In genomic region chr7:129771928-129772479, GRCh38 we compare ENCODE assay signal across 2 cellular contexts.
TF ChIP-seq lines count a peak whose summit lies in the region.

No MANE protein-coding gene starts in this region.

TF ChIP-seq in SK-N-SH, 30 proteins besides CTCF, POLR2A, EP300 and RAD21 (continued from another document):
- TF ChIP-seq, protein P1, sequence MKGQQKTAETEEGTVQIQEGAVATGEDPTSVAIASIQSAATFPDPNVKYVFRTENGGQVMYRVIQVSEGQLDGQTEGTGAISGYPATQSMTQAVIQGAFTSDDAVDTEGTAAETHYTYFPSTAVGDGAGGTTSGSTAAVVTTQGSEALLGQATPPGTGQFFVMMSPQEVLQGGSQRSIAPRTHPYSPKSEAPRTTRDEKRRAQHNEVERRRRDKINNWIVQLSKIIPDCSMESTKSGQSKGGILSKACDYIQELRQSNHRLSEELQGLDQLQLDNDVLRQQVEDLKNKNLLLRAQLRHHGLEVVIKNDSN (IDR thresholded peaks at IDR 0.05; ENCODE audit: borderline replicate concordance, low read depth), result no peak
- TF ChIP-seq POLR2AphosphoS5 (IDR thresholded peaks at IDR 0.05; ENCODE audit: low read depth, low read length) (no peak), TCF12 (IDR thresholded peaks at IDR 0.05) (no peak), MEF2A (IDR thresholded peaks at IDR 0.05; ENCODE audit: borderline replicate concordance, low read depth) (no peak), GABPA (IDR thresholded peaks at IDR 0.05; ENCODE audit: low read depth) (no peak), GATA2 (CRISPR knock-in tag; IDR thresholded peaks at IDR 0.05) (no peak), USF2 (IDR thresholded peaks at IDR 0.05; ENCODE audit: borderline replicate concordance, low read depth, low read length) (no peak), TEAD4 (IDR thresholded peaks at IDR 0.05; ENCODE audit: borderline replicate concordance, insufficient read depth) (no peak), CHD2 (IDR thresholded peaks at IDR 0.05; ENCODE audit: low read length, partially characterized antibody) (no peak), NRF1 (IDR thresholded peaks at IDR 0.05; ENCODE audit: low read depth, low read length) (no peak), RXRA (IDR thresholded peaks at IDR 0.05; ENCODE audit: borderline replicate concordance, low read depth) (no peak), RFX5 (IDR thresholded peaks at IDR 0.05; ENCODE audit: low read length) (no peak), YY1 (IDR thresholded peaks at IDR 0.05; ENCODE audit: low read depth) (no peak), FOXM1 (IDR thresholded peaks at IDR 0.05; ENCODE audit: low read depth) (no peak)
TF ChIP-seq in SK-N-SH: peak in this region for 0.

TF ChIP-seq in SK-N-SH treated with all-trans-retinoic acid at 6 μM for 48 hours, 23 proteins besides CTCF, POLR2A, EP300 and RAD21 (continued from another document):
- TF ChIP-seq, protein P2, sequence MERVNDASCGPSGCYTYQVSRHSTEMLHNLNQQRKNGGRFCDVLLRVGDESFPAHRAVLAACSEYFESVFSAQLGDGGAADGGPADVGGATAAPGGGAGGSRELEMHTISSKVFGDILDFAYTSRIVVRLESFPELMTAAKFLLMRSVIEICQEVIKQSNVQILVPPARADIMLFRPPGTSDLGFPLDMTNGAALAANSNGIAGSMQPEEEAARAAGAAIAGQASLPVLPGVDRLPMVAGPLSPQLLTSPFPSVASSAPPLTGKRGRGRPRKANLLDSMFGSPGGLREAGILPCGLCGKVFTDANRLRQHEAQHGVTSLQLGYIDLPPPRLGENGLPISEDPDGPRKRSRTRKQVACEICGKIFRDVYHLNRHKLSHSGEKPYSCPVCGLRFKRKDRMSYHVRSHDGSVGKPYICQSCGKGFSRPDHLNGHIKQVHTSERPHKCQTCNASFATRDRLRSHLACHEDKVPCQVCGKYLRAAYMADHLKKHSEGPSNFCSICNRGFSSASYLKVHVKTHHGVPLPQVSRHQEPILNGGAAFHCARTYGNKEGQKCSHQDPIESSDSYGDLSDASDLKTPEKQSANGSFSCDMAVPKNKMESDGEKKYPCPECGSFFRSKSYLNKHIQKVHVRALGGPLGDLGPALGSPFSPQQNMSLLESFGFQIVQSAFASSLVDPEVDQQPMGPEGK (CRISPR knock-in tag; IDR thresholded peaks at IDR 0.05; ENCODE audit: borderline replicate concordance), result no peak
- TF ChIP-seq ESRRG (CRISPR knock-in tag; IDR thresholded peaks at IDR 0.05), result no peak
- no peak for TF ChIP-seq ZNF8 (CRISPR knock-in tag; IDR thresholded peaks at IDR 0.05)
- TF ChIP-seq TOX (CRISPR knock-in tag; IDR thresholded peaks at IDR 0.05; ENCODE audit: borderline replicate concordance), result no peak
- no peak for TF ChIP-seq OSR1 (CRISPR knock-in tag; IDR thresholded peaks at IDR 0.05)
- TF ChIP-seq CSRNP3 (CRISPR knock-in tag; IDR thresholded peaks at IDR 0.05), result no peak
- no peak for TF ChIP-seq ZFP30 (CRISPR knock-in tag; IDR thresholded peaks at IDR 0.05)
- TF ChIP-seq, protein P3, sequence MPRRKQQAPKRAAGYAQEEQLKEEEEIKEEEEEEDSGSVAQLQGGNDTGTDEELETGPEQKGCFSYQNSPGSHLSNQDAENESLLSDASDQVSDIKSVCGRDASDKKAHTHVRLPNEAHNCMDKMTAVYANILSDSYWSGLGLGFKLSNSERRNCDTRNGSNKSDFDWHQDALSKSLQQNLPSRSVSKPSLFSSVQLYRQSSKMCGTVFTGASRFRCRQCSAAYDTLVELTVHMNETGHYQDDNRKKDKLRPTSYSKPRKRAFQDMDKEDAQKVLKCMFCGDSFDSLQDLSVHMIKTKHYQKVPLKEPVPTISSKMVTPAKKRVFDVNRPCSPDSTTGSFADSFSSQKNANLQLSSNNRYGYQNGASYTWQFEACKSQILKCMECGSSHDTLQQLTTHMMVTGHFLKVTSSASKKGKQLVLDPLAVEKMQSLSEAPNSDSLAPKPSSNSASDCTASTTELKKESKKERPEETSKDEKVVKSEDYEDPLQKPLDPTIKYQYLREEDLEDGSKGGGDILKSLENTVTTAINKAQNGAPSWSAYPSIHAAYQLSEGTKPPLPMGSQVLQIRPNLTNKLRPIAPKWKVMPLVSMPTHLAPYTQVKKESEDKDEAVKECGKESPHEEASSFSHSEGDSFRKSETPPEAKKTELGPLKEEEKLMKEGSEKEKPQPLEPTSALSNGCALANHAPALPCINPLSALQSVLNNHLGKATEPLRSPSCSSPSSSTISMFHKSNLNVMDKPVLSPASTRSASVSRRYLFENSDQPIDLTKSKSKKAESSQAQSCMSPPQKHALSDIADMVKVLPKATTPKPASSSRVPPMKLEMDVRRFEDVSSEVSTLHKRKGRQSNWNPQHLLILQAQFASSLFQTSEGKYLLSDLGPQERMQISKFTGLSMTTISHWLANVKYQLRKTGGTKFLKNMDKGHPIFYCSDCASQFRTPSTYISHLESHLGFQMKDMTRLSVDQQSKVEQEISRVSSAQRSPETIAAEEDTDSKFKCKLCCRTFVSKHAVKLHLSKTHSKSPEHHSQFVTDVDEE (CRISPR knock-in tag; IDR thresholded peaks at IDR 0.05), result no peak
- no peak for TF ChIP-seq ZNF565 (CRISPR knock-in tag; conservative IDR thresholded peaks at IDR 0.05; ENCODE audit: low read depth)
- TF ChIP-seq CSDC2 (CRISPR knock-in tag; IDR thresholded peaks at IDR 0.05), result no peak
- no peak for TF ChIP-seq SNAI2 (CRISPR knock-in tag; IDR thresholded peaks at IDR 0.05)
- TF ChIP-seq PPARA (CRISPR knock-in tag; IDR thresholded peaks at IDR 0.05; ENCODE audit: borderline replicate concordance), result no peak
- TF ChIP-seq BACH2 (CRISPR knock-in tag; IDR thresholded peaks at IDR 0.05; ENCODE audit: borderline replicate concordance), result no peak
